2 cellular contexts compared by ENCODE assay signal in genomic region chr11:12808519-12808918, GRCh38.
TF ChIP-seq lines count a peak whose summit lies in the region.

No MANE protein-coding gene starts in this region.

TF ChIP-seq in A549, 52 proteins besides CTCF, POLR2A, EP300 and RAD21 (continued from another document):
- TF ChIP-seq E2F6 (IDR thresholded peaks at IDR 0.05; ENCODE audit: borderline replicate concordance, low read depth), result no peak
- TF ChIP-seq CHD4 (IDR thresholded peaks at IDR 0.05; ENCODE audit: borderline replicate concordance), result no peak
- TF ChIP-seq CEBPB (IDR thresholded peaks at IDR 0.05), result no peak
- TF ChIP-seq USF2 (IDR thresholded peaks at IDR 0.05), result no peak
- no peak for TF ChIP-seq KDM5A (IDR thresholded peaks at IDR 0.05)
- no peak for TF ChIP-seq EHF (CRISPR knock-in tag; IDR thresholded peaks at IDR 0.05)
- no peak for TF ChIP-seq CHD2 (IDR thresholded peaks at IDR 0.05; ENCODE audit: low read length, partially characterized antibody)
- no peak for TF ChIP-seq KDM1A (IDR thresholded peaks at IDR 0.05; ENCODE audit: low read depth)
- TF ChIP-seq SMC3 (IDR thresholded peaks at IDR 0.05), result no peak
- TF ChIP-seq, protein P1, sequence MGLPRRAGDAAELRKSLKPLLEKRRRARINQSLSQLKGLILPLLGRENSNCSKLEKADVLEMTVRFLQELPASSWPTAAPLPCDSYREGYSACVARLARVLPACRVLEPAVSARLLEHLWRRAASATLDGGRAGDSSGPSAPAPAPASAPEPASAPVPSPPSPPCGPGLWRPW (IDR thresholded peaks at IDR 0.05), result no peak
- TF ChIP-seq CBX8 (IDR thresholded peaks at IDR 0.05), result no peak

TF ChIP-seq in GM23338, 12 proteins besides CTCF, POLR2A, EP300 and RAD21 (continued from another document):
- TF ChIP-seq, protein P2, sequence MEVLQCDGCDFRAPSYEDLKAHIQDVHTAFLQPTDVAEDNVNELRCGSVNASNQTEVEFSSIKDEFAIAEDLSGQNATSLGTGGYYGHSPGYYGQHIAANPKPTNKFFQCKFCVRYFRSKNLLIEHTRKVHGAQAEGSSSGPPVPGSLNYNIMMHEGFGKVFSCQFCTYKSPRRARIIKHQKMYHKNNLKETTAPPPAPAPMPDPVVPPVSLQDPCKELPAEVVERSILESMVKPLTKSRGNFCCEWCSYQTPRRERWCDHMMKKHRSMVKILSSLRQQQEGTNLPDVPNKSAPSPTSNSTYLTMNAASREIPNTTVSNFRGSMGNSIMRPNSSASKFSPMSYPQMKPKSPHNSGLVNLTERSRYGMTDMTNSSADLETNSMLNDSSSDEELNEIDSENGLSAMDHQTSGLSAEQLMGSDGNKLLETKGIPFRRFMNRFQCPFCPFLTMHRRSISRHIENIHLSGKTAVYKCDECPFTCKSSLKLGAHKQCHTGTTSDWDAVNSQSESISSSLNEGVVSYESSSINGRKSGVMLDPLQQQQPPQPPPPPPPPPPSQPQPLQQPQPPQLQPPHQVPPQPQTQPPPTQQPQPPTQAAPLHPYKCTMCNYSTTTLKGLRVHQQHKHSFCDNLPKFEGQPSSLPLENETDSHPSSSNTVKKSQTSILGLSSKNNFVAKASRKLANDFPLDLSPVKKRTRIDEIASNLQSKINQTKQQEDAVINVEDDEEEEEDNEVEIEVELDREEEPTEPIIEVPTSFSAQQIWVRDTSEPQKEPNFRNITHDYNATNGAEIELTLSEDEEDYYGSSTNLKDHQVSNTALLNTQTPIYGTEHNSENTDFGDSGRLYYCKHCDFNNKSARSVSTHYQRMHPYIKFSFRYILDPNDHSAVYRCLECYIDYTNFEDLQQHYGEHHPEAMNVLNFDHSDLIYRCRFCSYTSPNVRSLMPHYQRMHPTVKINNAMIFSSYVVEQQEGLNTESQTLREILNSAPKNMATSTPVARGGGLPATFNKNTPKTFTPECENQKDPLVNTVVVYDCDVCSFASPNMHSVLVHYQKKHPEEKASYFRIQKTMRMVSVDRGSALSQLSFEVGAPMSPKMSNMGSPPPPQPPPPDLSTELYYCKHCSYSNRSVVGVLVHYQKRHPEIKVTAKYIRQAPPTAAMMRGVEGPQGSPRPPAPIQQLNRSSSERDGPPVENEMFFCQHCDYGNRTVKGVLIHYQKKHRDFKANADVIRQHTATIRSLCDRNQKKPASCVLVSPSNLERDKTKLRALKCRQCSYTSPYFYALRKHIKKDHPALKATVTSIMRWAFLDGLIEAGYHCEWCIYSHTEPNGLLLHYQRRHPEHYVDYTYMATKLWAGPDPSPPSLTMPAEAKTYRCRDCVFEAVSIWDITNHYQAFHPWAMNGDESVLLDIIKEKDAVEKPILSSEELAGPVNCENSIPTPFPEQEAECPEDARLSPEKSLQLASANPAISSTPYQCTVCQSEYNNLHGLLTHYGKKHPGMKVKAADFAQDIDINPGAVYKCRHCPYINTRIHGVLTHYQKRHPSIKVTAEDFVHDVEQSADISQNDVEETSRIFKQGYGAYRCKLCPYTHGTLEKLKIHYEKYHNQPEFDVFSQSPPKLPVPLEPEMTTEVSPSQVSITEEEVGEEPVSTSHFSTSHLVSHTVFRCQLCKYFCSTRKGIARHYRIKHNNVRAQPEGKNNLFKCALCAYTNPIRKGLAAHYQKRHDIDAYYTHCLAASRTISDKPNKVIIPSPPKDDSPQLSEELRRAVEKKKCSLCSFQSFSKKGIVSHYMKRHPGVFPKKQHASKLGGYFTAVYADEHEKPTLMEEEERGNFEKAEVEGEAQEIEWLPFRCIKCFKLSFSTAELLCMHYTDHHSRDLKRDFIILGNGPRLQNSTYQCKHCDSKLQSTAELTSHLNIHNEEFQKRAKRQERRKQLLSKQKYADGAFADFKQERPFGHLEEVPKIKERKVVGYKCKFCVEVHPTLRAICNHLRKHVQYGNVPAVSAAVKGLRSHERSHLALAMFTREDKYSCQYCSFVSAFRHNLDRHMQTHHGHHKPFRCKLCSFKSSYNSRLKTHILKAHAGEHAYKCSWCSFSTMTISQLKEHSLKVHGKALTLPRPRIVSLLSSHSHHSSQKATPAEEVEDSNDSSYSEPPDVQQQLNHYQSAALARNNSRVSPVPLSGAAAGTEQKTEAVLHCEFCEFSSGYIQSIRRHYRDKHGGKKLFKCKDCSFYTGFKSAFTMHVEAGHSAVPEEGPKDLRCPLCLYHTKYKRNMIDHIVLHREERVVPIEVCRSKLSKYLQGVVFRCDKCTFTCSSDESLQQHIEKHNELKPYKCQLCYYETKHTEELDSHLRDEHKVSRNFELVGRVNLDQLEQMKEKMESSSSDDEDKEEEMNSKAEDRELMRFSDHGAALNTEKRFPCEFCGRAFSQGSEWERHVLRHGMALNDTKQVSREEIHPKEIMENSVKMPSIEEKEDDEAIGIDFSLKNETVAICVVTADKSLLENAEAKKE (CRISPR knock-in tag; IDR thresholded peaks at IDR 0.05), result no peak
- TF ChIP-seq CREB1 (CRISPR knock-in tag; IDR thresholded peaks at IDR 0.05; ENCODE audit: low read depth), result no peak
- no peak for TF ChIP-seq ZNF114 (CRISPR knock-in tag; IDR thresholded peaks at IDR 0.05)
- no peak for TF ChIP-seq EZH2phosphoT487 (IDR thresholded peaks at IDR 0.05; ENCODE audit: unreplicated experiment)
- no peak for TF ChIP-seq ZNF331 (CRISPR knock-in tag; IDR thresholded peaks at IDR 0.05; ENCODE audit: low read depth)
- no peak for TF ChIP-seq NANOG (IDR thresholded peaks at IDR 0.05; ENCODE audit: borderline replicate concordance)
- no peak for TF ChIP-seq EZH2 (IDR thresholded peaks at IDR 0.05; ENCODE audit: low read depth, unreplicated experiment)
- TF ChIP-seq POLR2AphosphoS5 (IDR thresholded peaks at IDR 0.05; ENCODE audit: low read depth), result no peak
- TF ChIP-seq, protein P3, sequence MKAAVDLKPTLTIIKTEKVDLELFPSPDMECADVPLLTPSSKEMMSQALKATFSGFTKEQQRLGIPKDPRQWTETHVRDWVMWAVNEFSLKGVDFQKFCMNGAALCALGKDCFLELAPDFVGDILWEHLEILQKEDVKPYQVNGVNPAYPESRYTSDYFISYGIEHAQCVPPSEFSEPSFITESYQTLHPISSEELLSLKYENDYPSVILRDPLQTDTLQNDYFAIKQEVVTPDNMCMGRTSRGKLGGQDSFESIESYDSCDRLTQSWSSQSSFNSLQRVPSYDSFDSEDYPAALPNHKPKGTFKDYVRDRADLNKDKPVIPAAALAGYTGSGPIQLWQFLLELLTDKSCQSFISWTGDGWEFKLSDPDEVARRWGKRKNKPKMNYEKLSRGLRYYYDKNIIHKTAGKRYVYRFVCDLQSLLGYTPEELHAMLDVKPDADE (IDR thresholded peaks at IDR 0.05), result no peak
- TF ChIP-seq STAT1 (IDR thresholded peaks at IDR 0.05; ENCODE audit: unreplicated experiment), result no peak
- TF ChIP-seq REST (IDR thresholded peaks at IDR 0.05; ENCODE audit: unreplicated experiment), result no peak
